1 cellular context compared by ENCODE assay signal in the genomic region with DNA sequence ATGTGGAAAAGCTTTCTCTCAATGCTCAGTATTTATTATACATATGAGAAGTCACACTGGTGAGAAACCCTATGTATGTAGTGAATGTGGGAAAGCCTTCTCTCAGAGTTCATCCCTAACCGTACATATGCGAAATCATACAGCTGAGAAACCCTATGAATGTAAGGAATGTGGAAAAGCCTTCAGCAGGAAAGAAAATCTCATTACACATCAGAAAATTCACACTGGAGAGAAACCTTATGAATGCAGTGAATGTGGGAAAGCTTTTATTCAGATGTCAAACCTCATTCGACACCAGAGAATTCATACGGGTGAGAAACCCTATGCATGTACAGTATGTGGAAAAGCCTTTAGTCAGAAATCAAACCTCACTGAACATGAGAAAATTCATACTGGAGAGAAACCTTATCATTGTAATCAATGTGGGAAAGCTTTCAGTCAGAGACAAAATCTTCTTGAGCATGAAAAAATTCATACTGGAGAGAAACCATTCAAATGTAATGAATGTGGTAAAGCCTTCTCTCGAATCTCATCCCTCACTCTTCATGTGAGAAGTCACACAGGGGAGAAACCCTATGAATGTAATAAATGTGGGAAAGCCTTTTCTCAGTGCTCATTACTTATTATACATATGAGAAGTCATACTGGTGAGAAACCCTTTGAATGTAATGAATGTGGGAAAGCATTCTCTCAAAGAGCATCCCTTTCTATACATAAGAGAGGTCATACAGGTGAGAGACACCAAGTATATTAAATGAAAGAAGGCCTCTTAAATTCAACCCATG.
TF ChIP-seq lines count a peak whose summit lies in the region.

No MANE protein-coding gene starts in this region.

TF ChIP-seq in H1, 55 proteins besides CTCF, POLR2A, EP300 and RAD21:
- peak; percentile 74 for TF ChIP-seq ZNF274 (IDR thresholded peaks at IDR 0.05; ENCODE audit: borderline replicate concordance, extremely low read depth, low read length)
- TF ChIP-seq KDM5A (IDR thresholded peaks at IDR 0.05; ENCODE audit: low read length) = no peak
